Comparison of ENCODE assay signal across 1 cellular context in the genomic region with DNA sequence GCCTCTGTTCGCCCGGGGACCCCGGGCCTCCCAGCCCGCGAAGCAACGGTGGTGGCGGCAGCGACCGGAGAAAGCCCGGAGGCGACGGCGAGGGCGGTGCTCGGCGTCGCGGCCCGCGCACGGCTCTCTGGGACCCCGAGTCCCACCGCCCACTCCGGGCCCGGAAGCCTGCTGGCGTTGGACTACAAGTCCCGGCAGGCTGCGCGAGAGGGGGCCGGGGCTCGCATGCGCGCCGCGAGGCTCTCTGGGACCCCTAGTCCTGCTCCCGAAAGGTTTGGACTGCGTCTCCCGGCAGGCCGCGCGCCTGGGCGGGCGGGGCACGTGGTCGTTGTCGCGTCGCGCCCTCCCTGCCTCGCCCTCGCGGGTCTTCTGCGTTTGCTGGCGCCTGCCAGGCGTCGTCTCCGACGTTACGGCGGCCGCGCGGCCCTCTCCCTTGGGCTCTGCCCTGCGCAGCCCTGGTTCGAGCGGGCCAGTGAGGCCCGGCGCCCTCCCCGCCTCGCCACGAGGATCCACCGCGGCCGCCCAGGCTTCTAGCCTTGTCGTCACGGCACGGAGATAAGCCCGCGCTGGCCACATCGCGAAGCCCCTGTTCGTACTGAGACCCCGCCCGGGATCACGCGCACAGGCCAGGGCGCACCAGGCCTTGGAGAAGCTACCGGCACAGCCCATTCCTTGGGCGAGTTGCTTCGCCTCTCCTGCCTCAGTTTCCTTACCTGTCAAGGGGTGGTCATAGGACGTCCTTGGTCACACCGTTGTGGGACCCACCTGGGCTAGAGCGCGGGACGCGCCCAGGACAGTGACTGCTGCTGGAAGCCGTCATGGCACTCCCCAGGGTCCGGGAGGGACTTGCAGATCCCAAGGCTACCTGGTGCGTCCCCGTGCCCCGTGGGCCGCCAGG.
TF ChIP-seq lines count a peak whose summit lies in the region.

Gene STK25 (minus strand): TSS at position 75 of the 898 bp plus-strand sequence. CDS start 549 bp downstream, outside the sequence.

TF ChIP-seq in SK-N-SH treated with all-trans-retinoic acid at 6 μM for 48 hours, 23 proteins besides CTCF, POLR2A, EP300 and RAD21 (continued from another document):
- no peak for TF ChIP-seq CREB5 (CRISPR knock-in tag; IDR thresholded peaks at IDR 0.05; ENCODE audit: low read depth)
- no peak for TF ChIP-seq ISL1 (CRISPR knock-in tag; IDR thresholded peaks at IDR 0.05)
- no peak for TF ChIP-seq CSRNP3 (CRISPR knock-in tag; IDR thresholded peaks at IDR 0.05)
TF ChIP-seq in SK-N-SH treated with all-trans-retinoic acid at 6 μM for 48 hours: peak in this region for 7.
